8 cellular contexts compared by ENCODE assay signal in the genomic region with DNA sequence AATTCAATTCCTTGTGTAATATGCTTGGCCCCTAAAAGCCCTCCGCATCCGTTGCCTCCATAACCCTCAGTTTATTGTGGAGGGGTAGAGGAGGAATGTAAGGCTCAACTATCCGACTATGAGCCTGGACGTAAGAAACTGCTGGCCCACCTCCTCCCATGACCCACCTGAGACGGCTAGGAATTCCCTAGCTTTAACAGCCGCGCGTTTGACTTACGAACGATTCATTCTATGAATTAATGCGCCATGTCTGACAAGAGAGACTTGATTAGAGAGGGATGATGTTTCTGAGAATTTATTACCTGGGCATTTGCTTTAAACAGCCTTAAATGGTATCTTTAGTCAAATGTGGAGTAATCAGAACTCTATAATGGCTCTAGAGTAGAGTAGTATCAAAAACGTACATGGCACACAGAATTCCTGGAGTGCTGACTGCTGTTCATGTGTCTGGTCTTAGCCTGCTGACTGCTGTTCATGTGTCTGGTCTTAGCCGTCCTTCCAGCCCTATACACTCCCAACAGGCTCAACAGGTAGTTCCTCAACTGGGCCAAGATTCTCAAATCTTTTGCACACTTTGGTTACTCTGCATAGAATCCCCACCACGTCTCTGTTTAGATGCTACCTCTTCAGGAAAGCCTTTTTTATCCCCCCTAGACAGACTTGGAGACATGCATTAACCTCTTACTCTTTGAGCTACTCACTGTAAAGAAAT. TPM values are rescaled to one million over a fixed set of nuclear protein-coding genes. Genes with fewer than 3 reads are reported as not detected.
DNase-seq lines count a peak whose midpoint lies in the region; ATAC-seq and TF ChIP-seq lines count a peak whose summit lies in the region.

No MANE protein-coding gene starts in this region.

- peaks cover 8% of the 10 kb centered on the region; the same call in 1 of the 2 replicates for H4K20me1 ChIP-seq in GM23248 (ENCODE audit: insufficient read depth)

- in situ Hi-C loops in GM23248 (cut with MboI): no loop called here
- in situ Hi-C loops in KBM-7 (cut with MboI; ENCODE audit: low pct_unique_long_range_greater_than_20kb, low sequenced_read_pairs): no loop called here

- H2AFZ ChIP-seq in GM23248: peak overlapping the region; percentile 81

- TF ChIP-seq CTCF in epithelial cell of proximal tubule (conservative IDR thresholded peaks at IDR 0.05; ENCODE audit: low read depth, low read length): no peak
- no peak for TF ChIP-seq CTCF in progenitor cell of endocrine pancreas (IDR thresholded peaks at IDR 0.05; ENCODE audit: unreplicated experiment)

- H3K4me3 ChIP-seq in GM23248 (peak overlapping the region; percentile 94), epithelial cell of proximal tubule (ENCODE audit: low read depth, low read length) (peak overlapping the region; percentile 82)

- H3K9me3 Mint-ChIP-seq in progenitor cell of endocrine pancreas (ENCODE audit: low read depth): no peaks in the 10 kb centered on the region

- H3K9ac ChIP-seq in GM23248: peak overlapping the region; percentile 97

- no peaks in the 10 kb centered on the region for H3K27me3 Mint-ChIP-seq in progenitor cell of endocrine pancreas

- H3K36me3 Mint-ChIP-seq in progenitor cell of endocrine pancreas (ENCODE audit: insufficient read depth): peaks cover 1% of the 10 kb centered on the region

- peaks cover 20% of the 10 kb centered on the region for H3K4me1 Mint-ChIP-seq in progenitor cell of endocrine pancreas (ENCODE audit: low read depth)

- peaks cover 38% of the 10 kb centered on the region for H3F3A ChIP-seq in GM23248 (ENCODE audit: insufficient read depth)

- H3K9me2 ChIP-seq in GM23248 (ENCODE audit: insufficient read depth): no peaks in the 10 kb centered on the region

- H3K9me3 ChIP-seq in GM23248 (ENCODE audit: low read depth): no peaks in the 10 kb centered on the region

- no peaks in the 10 kb centered on the region for H3K27me3 ChIP-seq in GM23248 (replicated peaks; ENCODE audit: insufficient read depth)

- H3K27ac Mint-ChIP-seq in progenitor cell of endocrine pancreas: peak overlapping the region; percentile 99

- H3K79me2 ChIP-seq in GM23248 (ENCODE audit: insufficient read depth): peaks cover 41% of the 10 kb centered on the region

- H3K27ac ChIP-seq in GM23248: peak overlapping the region; percentile 85

- H3K4me1 ChIP-seq in GM23248 (ENCODE audit: insufficient read depth): peaks cover 26% of the 10 kb centered on the region

- 72 to 74% methylated on average over 14 of the region's 14 CpGs for WGBS in GM23248 (ENCODE audit: low coverage in 1 of 2, low lambda C conversion rate in 2 of 2, missing lambda C conversion rate in 2 of 2), 2 experiments

- no peaks in the 10 kb centered on the region for H3K36me3 ChIP-seq in GM23248 (ENCODE audit: low read depth)

- H3K4me2 ChIP-seq in GM23248 (ENCODE audit: unreplicated experiment): peak overlapping the region; percentile 87

- H3K4me3 Mint-ChIP-seq in progenitor cell of endocrine pancreas (ENCODE audit: low read depth): peak overlapping the region; percentile 94

- no peak for ATAC-seq in GM19351 (IDR thresholded peaks at IDR 0.05; ENCODE audit: unreplicated experiment)

- no peak for DNase-seq in GM23248
- peak; percentile 35 for DNase-seq in RKO (ENCODE audit: low spot score)
- no peak for DNase-seq in epithelial cell of proximal tubule (ENCODE audit: low read depth)
- no peak for DNase-seq in progenitor cell of endocrine pancreas (ENCODE audit: low spot score, unreplicated experiment)
- no peak for DNase-seq in KBM-7
- DNase-seq in stimulated activated naive CD4-positive, alpha-beta T cell treated with Interleukin-2 at 50 U/mL for 16 hours (lab: John Stamatoyannopoulos, UW): no peak
- no peak for DNase-seq in NOMO-1 treated with dmso at 0.1 percent for 144 hours (lab: John Stamatoyannopoulos, UW; ENCODE audit: unreplicated experiment)

RNA-seq across cellular contexts. Expression of a gene that starts 0.9 kb away (rescaled TPM):
- total RNA-seq in GM23248 (2014; rRNA removed; shearing (Covaris generic)): 50.8 and 53.3 TPM in 2 replicates
- polyA plus RNA-seq in GM23248 (2016; fragmentation: Nextera tagmentation; extraction: Ambion mirVana): 107 and 115 TPM in 2 replicates
- total RNA-seq in epithelial cell of proximal tubule (20.3 and 22.2 TPM in 2 replicates), progenitor cell of endocrine pancreas (50.9 and 51.9 TPM in 2 replicates)

RNA-seq across cellular contexts. Expression of a gene that starts 49.3 kb away (rescaled TPM):
- total RNA-seq in GM23248 (2014; rRNA removed; shearing (Covaris generic)): 12.4 and 38.5 TPM in 2 replicates
- 74.3 and 81.9 TPM in 2 replicates for polyA plus RNA-seq in GM23248 (2016; fragmentation: Nextera tagmentation; extraction: Ambion mirVana)
- total RNA-seq in epithelial cell of proximal tubule: 32.1 and 54.1 TPM in 2 replicates
- 41.6 and 44.1 TPM in 2 replicates for total RNA-seq in progenitor cell of endocrine pancreas
